1 cellular context compared by ENCODE assay signal in the genomic region with DNA sequence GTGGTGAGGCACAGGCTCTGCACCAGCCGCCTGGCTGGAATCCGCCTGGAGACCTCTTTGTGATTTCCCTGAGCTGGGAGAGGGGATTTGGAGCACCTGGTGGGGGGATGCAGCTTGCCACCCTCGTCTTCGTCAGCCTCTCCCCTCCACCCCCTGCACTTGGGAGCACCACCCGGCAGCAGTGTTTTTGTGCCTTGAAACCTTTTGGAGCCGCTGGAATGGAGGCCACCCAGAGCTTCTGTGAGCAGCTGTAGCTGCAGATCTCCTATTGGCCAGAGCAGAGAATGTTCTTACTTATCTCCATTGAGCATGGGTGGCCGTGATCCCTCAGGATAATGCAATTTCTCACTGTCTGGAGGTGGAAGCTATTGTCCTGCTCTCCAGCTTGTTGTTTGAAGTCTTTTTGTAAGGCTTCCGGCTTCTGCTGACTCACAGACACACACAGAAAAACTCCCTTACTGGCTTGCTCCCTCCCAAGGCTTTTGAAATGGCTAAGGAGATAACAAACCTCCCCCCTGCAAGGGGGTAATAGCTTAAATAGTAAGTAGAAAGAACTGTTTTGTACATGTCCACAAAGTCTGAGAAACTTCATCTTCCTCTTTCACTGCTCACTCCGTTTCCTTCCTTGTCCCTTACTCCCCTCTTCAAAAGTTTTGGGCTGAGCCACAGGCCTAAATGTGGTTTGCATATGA.
A peak's percentile ranks its signal among the peaks of the same experiment; 100 is the strongest.
TF ChIP-seq lines count a peak whose summit lies in the region.

No MANE protein-coding gene starts in this region.

TF ChIP-seq in K562, 482 proteins besides CTCF, POLR2A, EP300 and RAD21 (continued from another document and continues in another):
- TF ChIP-seq, protein P1, sequence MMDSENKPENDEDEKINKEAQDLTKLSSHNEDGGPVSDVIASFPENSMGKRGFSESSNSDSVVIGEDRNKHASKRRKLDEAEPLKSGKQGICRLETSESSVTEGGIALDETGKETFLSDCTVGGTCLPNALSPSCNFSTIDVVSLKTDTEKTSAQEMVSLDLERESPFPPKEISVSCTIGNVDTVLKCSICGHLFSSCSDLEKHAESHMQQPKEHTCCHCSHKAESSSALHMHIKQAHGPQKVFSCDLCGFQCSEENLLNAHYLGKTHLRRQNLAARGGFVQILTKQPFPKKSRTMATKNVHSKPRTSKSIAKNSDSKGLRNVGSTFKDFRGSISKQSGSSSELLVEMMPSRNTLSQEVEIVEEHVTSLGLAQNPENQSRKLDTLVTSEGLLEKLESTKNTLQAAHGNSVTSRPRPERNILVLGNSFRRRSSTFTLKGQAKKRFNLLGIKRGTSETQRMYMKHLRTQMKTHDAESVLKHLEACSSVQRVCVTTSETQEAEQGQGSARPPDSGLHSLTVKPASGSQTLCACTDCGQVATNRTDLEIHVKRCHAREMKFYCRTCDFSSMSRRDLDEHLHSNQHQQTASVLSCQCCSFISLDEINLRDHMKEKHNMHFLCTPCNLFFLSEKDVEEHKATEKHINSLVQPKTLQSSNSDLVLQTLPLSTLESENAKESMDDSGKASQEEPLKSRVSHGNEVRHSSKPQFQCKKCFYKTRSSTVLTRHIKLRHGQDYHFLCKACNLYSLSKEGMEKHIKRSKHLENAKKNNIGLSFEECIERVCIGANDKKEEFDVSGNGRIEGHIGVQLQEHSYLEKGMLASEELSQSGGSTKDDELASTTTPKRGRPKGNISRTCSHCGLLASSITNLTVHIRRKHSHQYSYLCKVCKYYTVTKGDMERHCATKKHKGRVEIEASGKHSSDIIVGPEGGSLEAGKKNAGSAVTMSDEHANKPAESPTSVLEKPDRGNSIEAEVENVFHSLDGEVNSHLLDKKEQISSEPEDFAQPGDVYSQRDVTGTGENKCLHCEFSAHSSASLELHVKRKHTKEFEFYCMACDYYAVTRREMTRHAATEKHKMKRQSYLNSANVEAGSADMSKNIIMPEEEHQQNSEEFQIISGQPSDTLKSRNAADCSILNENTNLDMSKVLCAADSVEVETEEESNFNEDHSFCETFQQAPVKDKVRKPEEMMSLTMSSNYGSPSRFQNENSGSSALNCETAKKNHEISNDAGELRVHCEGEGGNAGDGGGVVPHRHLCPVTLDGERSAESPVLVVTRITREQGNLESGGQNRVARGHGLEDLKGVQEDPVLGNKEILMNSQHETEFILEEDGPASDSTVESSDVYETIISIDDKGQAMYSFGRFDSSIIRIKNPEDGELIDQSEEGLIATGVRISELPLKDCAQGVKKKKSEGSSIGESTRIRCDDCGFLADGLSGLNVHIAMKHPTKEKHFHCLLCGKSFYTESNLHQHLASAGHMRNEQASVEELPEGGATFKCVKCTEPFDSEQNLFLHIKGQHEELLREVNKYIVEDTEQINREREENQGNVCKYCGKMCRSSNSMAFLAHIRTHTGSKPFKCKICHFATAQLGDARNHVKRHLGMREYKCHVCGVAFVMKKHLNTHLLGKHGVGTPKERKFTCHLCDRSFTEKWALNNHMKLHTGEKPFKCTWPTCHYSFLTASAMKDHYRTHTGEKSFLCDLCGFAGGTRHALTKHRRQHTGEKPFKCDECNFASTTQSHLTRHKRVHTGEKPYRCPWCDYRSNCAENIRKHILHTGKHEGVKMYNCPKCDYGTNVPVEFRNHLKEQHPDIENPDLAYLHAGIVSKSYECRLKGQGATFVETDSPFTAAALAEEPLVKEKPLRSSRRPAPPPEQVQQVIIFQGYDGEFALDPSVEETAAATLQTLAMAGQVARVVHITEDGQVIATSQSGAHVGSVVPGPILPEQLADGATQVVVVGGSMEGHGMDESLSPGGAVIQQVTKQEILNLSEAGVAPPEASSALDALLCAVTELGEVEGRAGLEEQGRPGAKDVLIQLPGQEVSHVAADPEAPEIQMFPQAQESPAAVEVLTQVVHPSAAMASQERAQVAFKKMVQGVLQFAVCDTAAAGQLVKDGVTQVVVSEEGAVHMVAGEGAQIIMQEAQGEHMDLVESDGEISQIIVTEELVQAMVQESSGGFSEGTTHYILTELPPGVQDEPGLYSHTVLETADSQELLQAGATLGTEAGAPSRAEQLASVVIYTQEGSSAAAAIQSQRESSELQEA (IDR thresholded peaks at IDR 0.05; ENCODE audit: low read depth) = no peak
- TF ChIP-seq ZNF583 (CRISPR knock-in tag; IDR thresholded peaks at IDR 0.05) (no peak), POLR3A (IDR thresholded peaks at IDR 0.05; ENCODE audit: borderline replicate concordance, extremely low read depth, insufficient read depth, insufficient read length) (no peak), LCOR (CRISPR knock-in tag; IDR thresholded peaks at IDR 0.05) (no peak; the same call in 1 of the 2 replicates), KDM1A (IDR thresholded peaks at IDR 0.05) (peak in 1 of 2 experiments; percentile 22; a peak in 1 of 4 replicates), ARHGAP35 (IDR thresholded peaks at IDR 0.05; ENCODE audit: partially characterized antibody) (no peak), RAD51 (IDR thresholded peaks at IDR 0.05; ENCODE audit: borderline replicate concordance, low read depth) (no peak), TCFL5 (CRISPR knock-in tag; conservative IDR thresholded peaks at IDR 0.05) (no peak), MYNN (IDR thresholded peaks at IDR 0.05) (peak; percentile 22; the same call in 1 of the 2 replicates), MYNN (CRISPR knock-in tag; IDR thresholded peaks at IDR 0.05) (no peak), POLR2G (IDR thresholded peaks at IDR 0.05; ENCODE audit: low read depth, low read length) (peak; percentile 62), SRSF9 (IDR thresholded peaks at IDR 0.05; ENCODE audit: borderline replicate concordance, low read depth, low read length) (no peak), CREB1 (IDR thresholded peaks at IDR 0.05) (no peak), CREB1 (CRISPR knock-in tag; IDR thresholded peaks at IDR 0.05) (no peak), RFX5 (IDR thresholded peaks at IDR 0.05; ENCODE audit: low read depth, low read length) (no peak), ZNF41 (CRISPR knock-in tag; conservative IDR thresholded peaks at IDR 0.05) (0 out of 2 replicates have a peak, but pooled peaks have one; percentile 38), ZNF354B (CRISPR knock-in tag; IDR thresholded peaks at IDR 0.05) (no peak), NUFIP1 (IDR thresholded peaks at IDR 0.05; ENCODE audit: partially characterized antibody) (no peak), ZNF197 (CRISPR knock-in tag; IDR thresholded peaks at IDR 0.05; ENCODE audit: low read depth) (peak; percentile 24; the same call in 1 of the 2 replicates), ERF (CRISPR knock-in tag; IDR thresholded peaks at IDR 0.05) (no peak; the same call in 1 of the 2 replicates), TAF1 (IDR thresholded peaks at IDR 0.05; ENCODE audit: control insufficient read depth, extremely low read depth, insufficient read depth, low read length, severe bottlenecking) (peak; percentile 62), RBM39 (optimal IDR thresholded peaks at IDR 0.05; ENCODE audit: low read depth, low read length) (no peak), HNRNPK (IDR thresholded peaks at IDR 0.05; ENCODE audit: low read depth, low read length, poor library complexity, severe bottlenecking) (no peak)
- TF ChIP-seq, protein P2, sequence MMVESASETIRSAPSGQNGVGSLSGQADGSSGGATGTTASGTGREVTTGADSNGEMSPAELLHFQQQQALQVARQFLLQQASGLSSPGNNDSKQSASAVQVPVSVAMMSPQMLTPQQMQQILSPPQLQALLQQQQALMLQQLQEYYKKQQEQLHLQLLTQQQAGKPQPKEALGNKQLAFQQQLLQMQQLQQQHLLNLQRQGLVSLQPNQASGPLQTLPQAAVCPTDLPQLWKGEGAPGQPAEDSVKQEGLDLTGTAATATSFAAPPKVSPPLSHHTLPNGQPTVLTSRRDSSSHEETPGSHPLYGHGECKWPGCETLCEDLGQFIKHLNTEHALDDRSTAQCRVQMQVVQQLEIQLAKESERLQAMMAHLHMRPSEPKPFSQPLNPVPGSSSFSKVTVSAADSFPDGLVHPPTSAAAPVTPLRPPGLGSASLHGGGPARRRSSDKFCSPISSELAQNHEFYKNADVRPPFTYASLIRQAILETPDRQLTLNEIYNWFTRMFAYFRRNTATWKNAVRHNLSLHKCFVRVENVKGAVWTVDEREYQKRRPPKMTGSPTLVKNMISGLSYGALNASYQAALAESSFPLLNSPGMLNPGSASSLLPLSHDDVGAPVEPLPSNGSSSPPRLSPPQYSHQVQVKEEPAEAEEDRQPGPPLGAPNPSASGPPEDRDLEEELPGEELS (CRISPR knock-in tag; IDR thresholded peaks at IDR 0.05; ENCODE audit: borderline replicate concordance) = no peak
- TF ChIP-seq, protein P3, sequence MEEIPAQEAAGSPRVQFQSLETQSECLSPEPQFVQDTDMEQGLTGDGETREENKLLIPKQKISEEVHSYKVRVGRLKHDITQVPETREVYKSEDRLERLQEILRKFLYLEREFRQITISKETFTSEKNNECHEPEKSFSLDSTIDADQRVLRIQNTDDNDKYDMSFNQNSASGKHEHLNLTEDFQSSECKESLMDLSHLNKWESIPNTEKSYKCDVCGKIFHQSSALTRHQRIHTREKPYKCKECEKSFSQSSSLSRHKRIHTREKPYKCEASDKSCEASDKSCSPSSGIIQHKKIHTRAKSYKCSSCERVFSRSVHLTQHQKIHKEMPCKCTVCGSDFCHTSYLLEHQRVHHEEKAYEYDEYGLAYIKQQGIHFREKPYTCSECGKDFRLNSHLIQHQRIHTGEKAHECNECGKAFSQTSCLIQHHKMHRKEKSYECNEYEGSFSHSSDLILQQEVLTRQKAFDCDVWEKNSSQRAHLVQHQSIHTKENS (CRISPR knock-in tag; IDR thresholded peaks at IDR 0.05) = no peak
- TF ChIP-seq, protein P4, sequence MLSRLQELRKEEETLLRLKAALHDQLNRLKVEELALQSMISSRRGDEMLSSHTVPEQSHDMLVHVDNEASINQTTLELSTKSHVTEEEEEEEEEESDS (CRISPR knock-in tag; IDR thresholded peaks at IDR 0.05) = no peak
- TF ChIP-seq, protein P5, sequence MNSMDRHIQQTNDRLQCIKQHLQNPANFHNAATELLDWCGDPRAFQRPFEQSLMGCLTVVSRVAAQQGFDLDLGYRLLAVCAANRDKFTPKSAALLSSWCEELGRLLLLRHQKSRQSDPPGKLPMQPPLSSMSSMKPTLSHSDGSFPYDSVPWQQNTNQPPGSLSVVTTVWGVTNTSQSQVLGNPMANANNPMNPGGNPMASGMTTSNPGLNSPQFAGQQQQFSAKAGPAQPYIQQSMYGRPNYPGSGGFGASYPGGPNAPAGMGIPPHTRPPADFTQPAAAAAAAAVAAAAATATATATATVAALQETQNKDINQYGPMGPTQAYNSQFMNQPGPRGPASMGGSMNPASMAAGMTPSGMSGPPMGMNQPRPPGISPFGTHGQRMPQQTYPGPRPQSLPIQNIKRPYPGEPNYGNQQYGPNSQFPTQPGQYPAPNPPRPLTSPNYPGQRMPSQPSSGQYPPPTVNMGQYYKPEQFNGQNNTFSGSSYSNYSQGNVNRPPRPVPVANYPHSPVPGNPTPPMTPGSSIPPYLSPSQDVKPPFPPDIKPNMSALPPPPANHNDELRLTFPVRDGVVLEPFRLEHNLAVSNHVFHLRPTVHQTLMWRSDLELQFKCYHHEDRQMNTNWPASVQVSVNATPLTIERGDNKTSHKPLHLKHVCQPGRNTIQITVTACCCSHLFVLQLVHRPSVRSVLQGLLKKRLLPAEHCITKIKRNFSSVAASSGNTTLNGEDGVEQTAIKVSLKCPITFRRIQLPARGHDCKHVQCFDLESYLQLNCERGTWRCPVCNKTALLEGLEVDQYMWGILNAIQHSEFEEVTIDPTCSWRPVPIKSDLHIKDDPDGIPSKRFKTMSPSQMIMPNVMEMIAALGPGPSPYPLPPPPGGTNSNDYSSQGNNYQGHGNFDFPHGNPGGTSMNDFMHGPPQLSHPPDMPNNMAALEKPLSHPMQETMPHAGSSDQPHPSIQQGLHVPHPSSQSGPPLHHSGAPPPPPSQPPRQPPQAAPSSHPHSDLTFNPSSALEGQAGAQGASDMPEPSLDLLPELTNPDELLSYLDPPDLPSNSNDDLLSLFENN (IDR thresholded peaks at IDR 0.05; ENCODE audit: low read depth in 2 of 2, low read length in 2 of 2) = peak in 1 of 2 experiments; percentile 67; a peak in 2 of 4 replicates
- TF ChIP-seq, protein P6, sequence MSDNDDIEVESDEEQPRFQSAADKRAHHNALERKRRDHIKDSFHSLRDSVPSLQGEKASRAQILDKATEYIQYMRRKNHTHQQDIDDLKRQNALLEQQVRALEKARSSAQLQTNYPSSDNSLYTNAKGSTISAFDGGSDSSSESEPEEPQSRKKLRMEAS (CRISPR knock-in tag; IDR thresholded peaks at IDR 0.05) = no peak; the same call in 1 of the 2 replicates
- TF ChIP-seq, protein P7, sequence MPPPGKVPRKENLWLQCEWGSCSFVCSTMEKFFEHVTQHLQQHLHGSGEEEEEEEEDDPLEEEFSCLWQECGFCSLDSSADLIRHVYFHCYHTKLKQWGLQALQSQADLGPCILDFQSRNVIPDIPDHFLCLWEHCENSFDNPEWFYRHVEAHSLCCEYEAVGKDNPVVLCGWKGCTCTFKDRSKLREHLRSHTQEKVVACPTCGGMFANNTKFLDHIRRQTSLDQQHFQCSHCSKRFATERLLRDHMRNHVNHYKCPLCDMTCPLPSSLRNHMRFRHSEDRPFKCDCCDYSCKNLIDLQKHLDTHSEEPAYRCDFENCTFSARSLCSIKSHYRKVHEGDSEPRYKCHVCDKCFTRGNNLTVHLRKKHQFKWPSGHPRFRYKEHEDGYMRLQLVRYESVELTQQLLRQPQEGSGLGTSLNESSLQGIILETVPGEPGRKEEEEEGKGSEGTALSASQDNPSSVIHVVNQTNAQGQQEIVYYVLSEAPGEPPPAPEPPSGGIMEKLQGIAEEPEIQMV (tag; conservative IDR thresholded peaks at IDR 0.05; ENCODE audit: low read depth) = 0 out of 2 replicates have a peak, but pooled peaks have one; percentile 41
- TF ChIP-seq, protein P8, sequence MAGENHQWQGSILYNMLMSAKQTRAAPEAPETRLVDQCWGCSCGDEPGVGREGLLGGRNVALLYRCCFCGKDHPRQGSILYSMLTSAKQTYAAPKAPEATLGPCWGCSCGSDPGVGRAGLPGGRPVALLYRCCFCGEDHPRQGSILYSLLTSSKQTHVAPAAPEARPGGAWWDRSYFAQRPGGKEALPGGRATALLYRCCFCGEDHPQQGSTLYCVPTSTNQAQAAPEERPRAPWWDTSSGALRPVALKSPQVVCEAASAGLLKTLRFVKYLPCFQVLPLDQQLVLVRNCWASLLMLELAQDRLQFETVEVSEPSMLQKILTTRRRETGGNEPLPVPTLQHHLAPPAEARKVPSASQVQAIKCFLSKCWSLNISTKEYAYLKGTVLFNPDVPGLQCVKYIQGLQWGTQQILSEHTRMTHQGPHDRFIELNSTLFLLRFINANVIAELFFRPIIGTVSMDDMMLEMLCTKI (IDR thresholded peaks at IDR 0.05; ENCODE audit: partially characterized antibody) = no peak
